16 cellular contexts compared by ENCODE assay signal in genomic region chr14:67446371-67447032, GRCh38. TPM values are rescaled to one million over a fixed set of nuclear protein-coding genes. Genes with fewer than 3 reads are reported as not detected.
DNase-seq lines count a peak whose midpoint lies in the region; TF ChIP-seq lines count a peak whose summit lies in the region.
"Had no signal": no experiment of that assay in that cellular context is flagged by ENCODE, and none has a peak within 500 bp of the region (broad histone marks: within the 10 kb centered on the region; RNA-seq: fewer than 3 reads in every experiment).

No MANE protein-coding gene starts in this region.

- H3K27me3 Mint-ChIP-seq in Caco-2 (ENCODE audit: insufficient read depth, unreplicated experiment), result no peaks in the 10 kb centered on the region
- no peaks in the 10 kb centered on the region for H3K27me3 Mint-ChIP-seq in endodermal cell (ENCODE audit: insufficient read depth)
- H3K27me3 Mint-ChIP-seq in nephron progenitor cell (ENCODE audit: low read depth, poor library complexity), result peaks cover 8% of the 10 kb centered on the region
- H3K27me3 Mint-ChIP-seq: type B pancreatic cell had no signal

- POLR2A ChIA-PET in Caco-2 (lab: Charles Lee), result no interaction called here

- H3K4me3 Mint-ChIP-seq in Caco-2 (ENCODE audit: unreplicated experiment), result no peak overlapping the region
- peak overlapping the region; percentile 7 for H3K4me3 Mint-ChIP-seq in endodermal cell
- no peak overlapping the region for H3K4me3 Mint-ChIP-seq in nephron progenitor cell
- H3K4me3 Mint-ChIP-seq: activated naive CD8-positive, alpha-beta T cell treated with anti-CD3 and anti-CD28 coated beads, Interleukin-2, amount 10 ng/mL, durations not matched to agents 7 days and 5 days; type B pancreatic cell had no signal

- no peak overlapping the region for H3K27ac ChIP-seq in endodermal cell (ENCODE audit: low read depth, low read length)
- H3K27ac ChIP-seq in smooth muscle cell (ENCODE audit: low read depth), result no peak overlapping the region
- H3K27ac ChIP-seq: lower lobe of right lung had no signal

- H3K36me3 ChIP-seq in Caco-2 (ENCODE audit: control insufficient read depth, insufficient read depth, low read length), result no peaks in the 10 kb centered on the region
- H3K36me3 ChIP-seq in endodermal cell (ENCODE audit: control insufficient read depth, insufficient read depth, low read length), result no peaks in the 10 kb centered on the region
- H3K36me3 ChIP-seq in smooth muscle cell (ENCODE audit: low read depth), result no peaks in the 10 kb centered on the region
- H3K36me3 ChIP-seq: lower lobe of right lung had no signal

- H3K4me3 ChIP-seq in Caco-2 (ENCODE audit: low read depth, low read length) (no peak overlapping the region), endodermal cell (ENCODE audit: low read length) (peak overlapping the region; percentile 40), smooth muscle cell (no peak overlapping the region)
- H3K4me3 ChIP-seq: lower lobe of right lung had no signal

- TF ChIP-seq CTCF in Caco-2 (IDR thresholded peaks at IDR 0.05; ENCODE audit: insufficient read depth in 1 of 2, low read depth in 1 of 2, low read length in 1 of 2, severe bottlenecking in 1 of 2, unreplicated experiment in 1 of 2), result no peak
- no peak for TF ChIP-seq CTCF in endodermal cell (conservative IDR thresholded peaks at IDR 0.05)
- TF ChIP-seq CTCF in nephron progenitor cell (IDR thresholded peaks at IDR 0.05), result no peak
- TF ChIP-seq CTCF in smooth muscle cell (IDR thresholded peaks at IDR 0.05; ENCODE audit: borderline replicate concordance, insufficient read depth, poor library complexity, severe bottlenecking), result no peak

- H3K4me1 Mint-ChIP-seq in Caco-2 (ENCODE audit: low read depth, unreplicated experiment), result peaks cover 29% of the 10 kb centered on the region
- peaks cover 54% of the 10 kb centered on the region for H3K4me1 Mint-ChIP-seq in endodermal cell
- peaks cover 14% of the 10 kb centered on the region for H3K4me1 Mint-ChIP-seq in nephron progenitor cell
- H3K4me1 Mint-ChIP-seq: activated naive CD8-positive, alpha-beta T cell treated with anti-CD3 and anti-CD28 coated beads, Interleukin-2, amount 10 ng/mL, durations not matched to agents 7 days and 5 days had no signal

- H3K36me3 Mint-ChIP-seq in Caco-2 (ENCODE audit: insufficient read depth, unreplicated experiment), result no peaks in the 10 kb centered on the region
- peaks cover 8% of the 10 kb centered on the region for H3K36me3 Mint-ChIP-seq in endodermal cell (ENCODE audit: low read depth)
- H3K36me3 Mint-ChIP-seq in nephron progenitor cell (ENCODE audit: low read depth), result peaks cover 4% of the 10 kb centered on the region
- H3K36me3 Mint-ChIP-seq: activated naive CD8-positive, alpha-beta T cell treated with anti-CD3 and anti-CD28 coated beads, Interleukin-2, amount 10 ng/mL, durations not matched to agents 7 days and 5 days; type B pancreatic cell had no signal

- BruUV-seq in Caco-2 (replicated peaks; lab: Mats Ljungman, UMichigan), result no TSS peak

- H3K27ac Mint-ChIP-seq in Caco-2 (ENCODE audit: unreplicated experiment) (peak overlapping the region; percentile 68), endodermal cell (peak overlapping the region; percentile 89), nephron progenitor cell (peak overlapping the region; percentile 75)
- H3K27ac Mint-ChIP-seq: activated naive CD8-positive, alpha-beta T cell treated with anti-CD3 and anti-CD28 coated beads, Interleukin-2, amount 10 ng/mL, durations not matched to agents 7 days and 5 days; type B pancreatic cell had no signal

- H3K4me1 ChIP-seq in Caco-2 (peaks cover 51% of the 10 kb centered on the region), endodermal cell (ENCODE audit: control insufficient read depth, insufficient read depth, low read length) (peaks cover 17% of the 10 kb centered on the region), smooth muscle cell (ENCODE audit: low read depth) (no peaks in the 10 kb centered on the region)
- H3K4me1 ChIP-seq: lower lobe of right lung had no signal

- DNase-seq in Caco-2 (no peak), NCI-H1105 treated with DMSO at 0.1 percent for 48 hours (lab: John Stamatoyannopoulos, UW) (peak; percentile 72), endodermal cell (no peak), nephron progenitor cell (no peak), NOMO-1 treated with DMSO at 0.1 percent for 48 hours (lab: John Stamatoyannopoulos, UW; ENCODE audit: unreplicated experiment) (no peak), smooth muscle cell (lab: John Stamatoyannopoulos, UW; ENCODE audit: unreplicated experiment) (no peak)
- DNase-seq in activated effector memory CD4-positive, alpha-beta T cell treated with Interleukin-2 at 50 U/mL for 16 hours, result no peak
- no peak for DNase-seq in stimulated activated CD4-positive, alpha-beta T cell treated with anti-CD3 and anti-CD28 coated beads, Interleukin-4, amount 100 ng/mL, for 24 hours
- DNase-seq: activated naive CD8-positive, alpha-beta T cell treated with anti-CD3 and anti-CD28 coated beads, Interleukin-2, amount 10 ng/mL, durations not matched to agents 7 days and 5 days; DND-41; erythroblast; lower lobe of right lung; NCI-H146; occipital lobe; OCI-M1 had no signal

- no peak overlapping the region for H2AFZ ChIP-seq in smooth muscle cell (ENCODE audit: low read depth)

- intact Hi-C loops in Caco-2 (cut with micrococcal nuclease; ENCODE audit: unreplicated experiment), result loop anchor here (2.0 kb wide), 1 partner anchor 20 kb away; no protein-coding TSS in a partner anchor

- no peaks in the 10 kb centered on the region for H3K79me2 ChIP-seq in smooth muscle cell (ENCODE audit: low read depth)

- H3K9me3 Mint-ChIP-seq in Caco-2 (ENCODE audit: unreplicated experiment) (peaks cover 11% of the 10 kb centered on the region), endodermal cell (peaks cover 30% of the 10 kb centered on the region), nephron progenitor cell (peaks cover 19% of the 10 kb centered on the region)

- no peaks in the 10 kb centered on the region for H4K20me1 ChIP-seq in smooth muscle cell (ENCODE audit: low read depth)

- H3K9ac ChIP-seq in endodermal cell (ENCODE audit: extremely low read depth, low read length, poor library complexity, severe bottlenecking), result no peak overlapping the region
- no peak overlapping the region for H3K9ac ChIP-seq in smooth muscle cell (ENCODE audit: low read depth)

- CTCF ChIA-PET in Caco-2 (lab: Charles Lee), result interaction anchor here (3.2 kb wide), 1 partner anchor 19 kb away, joined by 20 read pairs; no protein-coding TSS in a partner anchor

- no peaks in the 10 kb centered on the region for H3F3A ChIP-seq in smooth muscle cell (ENCODE audit: low read depth)

- H3K27me3 ChIP-seq in Caco-2 (replicated peaks; ENCODE audit: control insufficient read depth, insufficient read depth, low read length) (no peaks in the 10 kb centered on the region), endodermal cell (ENCODE audit: control insufficient read depth, insufficient read depth, low read length, poor library complexity, severe bottlenecking) (no peaks in the 10 kb centered on the region), smooth muscle cell (ENCODE audit: low read depth) (no peaks in the 10 kb centered on the region)

- no peak overlapping the region for H3K4me2 ChIP-seq in smooth muscle cell

- H3K9me3 ChIP-seq in Caco-2 (peaks cover 15% of the 10 kb centered on the region), endodermal cell (ENCODE audit: control insufficient read depth, low read length) (peaks cover 15% of the 10 kb centered on the region), smooth muscle cell (replicated peaks; ENCODE audit: low read depth) (no peaks in the 10 kb centered on the region)
- H3K9me3 ChIP-seq: lower lobe of right lung had no signal

- WGBS in endodermal cell (ENCODE audit: insufficient coverage in 1 of 2, insufficient read length in 1 of 2), 2 experiments, result 88 to 89% methylated on average over 6 to 8 of the region's 8 CpGs
- WGBS in smooth muscle cell (ENCODE audit: low lambda C conversion rate), result 70% methylated on average over 8 of the region's 8 CpGs

RNA-seq across cellular contexts. Expression of gene PLEK2, which starts 34.5 kb away (rescaled TPM):
- total RNA-seq in Caco-2 (2022) (35.2 and 36.5 TPM in 2 replicates), endodermal cell (1 to 10 TPM; 1.6 to 2.0 TPM), smooth muscle cell (1.8 and 3.1 TPM in 2 replicates)
- polyA plus RNA-seq in endodermal cell (2013, experiment 1 of 2), result not detected
- 0.46 TPM for polyA plus RNA-seq in endodermal cell (2013, experiment 2 of 2)
- polyA plus RNA-seq in smooth muscle cell, result 1.6 and 4.2 TPM in 2 replicates

RNA-seq across cellular contexts. Expression of gene TMEM229B, which starts 42.0 kb away (rescaled TPM):
- total RNA-seq in Caco-2 (2022), result 0.19 TPM in 1 of 2 replicates, not detected in the other
- 1 to 10 TPM; 1.1 to 1.5 TPM for total RNA-seq in endodermal cell
- 0.25 TPM for polyA plus RNA-seq in endodermal cell (2013, experiment 1 of 2)
- polyA plus RNA-seq in endodermal cell (2013, experiment 2 of 2), result 0.37 TPM
- total RNA-seq in smooth muscle cell, result 0.22 and 2.0 TPM in 2 replicates
- polyA plus RNA-seq in smooth muscle cell, result 0.49 TPM in 1 of 2 replicates, not detected in the other
